9 cellular contexts compared by ENCODE assay signal in genomic region chr7:18866359-18867036, GRCh38.
DNase-seq lines count a peak whose midpoint lies in the region; ATAC-seq and TF ChIP-seq lines count a peak whose summit lies in the region.
"Had no signal": no experiment of that assay in that cellular context is flagged by ENCODE, and none has a peak within 500 bp of the region (broad histone marks: within the 10 kb centered on the region; RNA-seq: fewer than 3 reads in every experiment).

No MANE protein-coding gene starts in this region.

- no peak overlapping the region for H3K4ac ChIP-seq in mesendoderm (ENCODE audit: low read depth, low read length)

- H4K5ac ChIP-seq in mesendoderm (ENCODE audit: low read length) = no peak overlapping the region

- no peak overlapping the region for H2BK5ac ChIP-seq in mesendoderm (ENCODE audit: low read length)

- no peak overlapping the region for H2BK120ac ChIP-seq in mesendoderm (ENCODE audit: low read depth, low read length)

- WGBS in mesendoderm (ENCODE audit: extremely low coverage, insufficient coverage, low lambda C conversion rate) = no CpG with 5 or more reads among the region's 4 CpGs

- no peak overlapping the region for H3K4me2 ChIP-seq in mesendoderm (ENCODE audit: low read length)

- ATAC-seq in GM18909 (IDR thresholded peaks at IDR 0.05; ENCODE audit: poor library complexity, unreplicated experiment) (peak; percentile 72), HG03378 (IDR thresholded peaks at IDR 0.05; ENCODE audit: unreplicated experiment) (peak; percentile 97)

- H3K27ac ChIP-seq in ACC112 (ENCODE audit: low read depth, low read length) (peak overlapping the region; percentile 96), substantia nigra (ENCODE audit: low read depth, low read length, poor library complexity, severe bottlenecking) (no peak overlapping the region), mesendoderm (ENCODE audit: low read depth, low read length) (no peak overlapping the region)

- H2BK15ac ChIP-seq in mesendoderm (replicated peaks; ENCODE audit: low read depth) = no peak overlapping the region

- in situ Hi-C loops in astrocyte of the spinal cord (cut with HindIII; ENCODE audit: low sequenced_read_pairs) = no loop called here

- H2AK5ac ChIP-seq in mesendoderm (ENCODE audit: low read length) = no peak overlapping the region

- H2AFZ ChIP-seq in ACC112 (ENCODE audit: low read length, unreplicated experiment) = peak overlapping the region; percentile 53

- TF ChIP-seq CTCF in astrocyte of the spinal cord (IDR thresholded peaks at IDR 0.05; ENCODE audit: low read depth, low read length) = no peak

- H3K79me2 ChIP-seq in ACC112 (ENCODE audit: control insufficient read depth, insufficient read depth, low read length, unreplicated experiment) = no peaks in the 10 kb centered on the region
- H3K79me2 ChIP-seq in mesendoderm (ENCODE audit: control insufficient read depth, insufficient read depth, low read length) = no peaks in the 10 kb centered on the region

- H4K8ac ChIP-seq in mesendoderm (ENCODE audit: low read depth, low read length) = no peak overlapping the region

- no peaks in the 10 kb centered on the region for H3K36me3 ChIP-seq in ACC112 (ENCODE audit: insufficient read depth, low read length)
- no peaks in the 10 kb centered on the region for H3K36me3 ChIP-seq in mesendoderm (ENCODE audit: control insufficient read depth, insufficient read depth, low read length)

- no peak overlapping the region for H3K23ac ChIP-seq in mesendoderm (ENCODE audit: low read length)

- peaks cover 30% of the 10 kb centered on the region for H3K4me1 ChIP-seq in ACC112 (ENCODE audit: control insufficient read depth, insufficient read depth, low read length, unreplicated experiment)
- no peaks in the 10 kb centered on the region for H3K4me1 ChIP-seq in mesendoderm (ENCODE audit: control insufficient read depth, low read depth, low read length)

- H3K27me3 ChIP-seq in ACC112 (ENCODE audit: insufficient read depth, low read length) = no peaks in the 10 kb centered on the region
- no peaks in the 10 kb centered on the region for H3K27me3 ChIP-seq in mesendoderm (ENCODE audit: insufficient read depth, low read length, poor library complexity)

- H3K56ac ChIP-seq in mesendoderm (ENCODE audit: low read length) = no peak overlapping the region

- peak overlapping the region; percentile 20; the same call in 1 of the 2 replicates for H3K4me3 ChIP-seq in ACC112 (ENCODE audit: low read depth, low read length)
- H3K4me3 ChIP-seq in astrocyte of the spinal cord (ENCODE audit: low read depth, low read length) = no peak overlapping the region
- H3K4me3 ChIP-seq in mesendoderm (ENCODE audit: low read length) = no peak overlapping the region

- no peaks in the 10 kb centered on the region for H3K79me1 ChIP-seq in mesendoderm (ENCODE audit: low read length)

- H3K9ac ChIP-seq in mesendoderm (ENCODE audit: low read length) = no peak overlapping the region

- DNase-seq in astrocyte of the spinal cord (ENCODE audit: low read depth, low spot score) (peak; percentile 98), mucosa of gallbladder (ENCODE audit: low spot score) (peak; percentile 34), substantia nigra (lab: John Stamatoyannopoulos, UW) (no peak), inferior parietal cortex (ENCODE audit: extremely low spot score) (no peak), mesendoderm (no peak)
- DNase-seq: activated naive CD8-positive, alpha-beta T cell treated with anti-CD3 and anti-CD28 coated beads, Interleukin-2, amount 10 ng/mL, durations not matched to agents 7 days and 5 days had no signal

- no peak overlapping the region for H3K18ac ChIP-seq in mesendoderm (ENCODE audit: low read length)

Comparison
In these comparisons a context has a peak if more than half of its experiments do, and no peak if none do; other contexts are left out.
1. DNase-seq: peak in astrocyte of the spinal cord (single experiment) and mucosa of gallbladder (single experiment); none in substantia nigra (0 of 49), inferior parietal cortex (single experiment) and mesendoderm (single experiment).